Comparison of ENCODE assay signal across 11 cellular contexts in the genomic region with DNA sequence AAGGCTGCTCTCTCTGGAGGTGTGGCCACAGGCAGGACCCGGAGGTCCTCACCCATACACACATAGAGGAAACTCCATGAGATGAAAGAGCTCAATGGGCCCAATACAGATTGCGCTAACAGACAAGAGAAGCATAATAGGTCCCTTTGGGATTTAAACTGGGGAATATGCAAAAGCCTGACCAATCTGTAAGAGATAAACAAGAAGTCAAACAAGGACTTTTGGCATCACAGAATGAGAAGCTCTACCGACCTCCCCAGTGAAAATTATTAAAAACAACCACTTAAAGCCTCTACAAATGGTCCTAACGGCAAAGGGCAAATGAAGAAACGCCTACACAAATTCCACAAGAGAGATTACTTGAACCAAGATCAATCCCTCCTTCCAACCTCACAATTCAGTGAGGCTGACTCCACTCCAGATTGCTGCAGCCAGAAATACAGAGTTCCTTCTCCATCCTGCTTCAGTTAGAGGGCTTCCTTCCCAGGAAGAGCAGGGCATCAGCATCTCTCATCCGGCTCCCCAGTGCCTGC. TPM values are rescaled to one million over a fixed set of nuclear protein-coding genes. Genes with fewer than 3 reads are reported as not detected.
A peak's percentile ranks its signal among the peaks of the same experiment; 100 is the strongest.
DNase-seq lines count a peak whose midpoint lies in the region; ATAC-seq and TF ChIP-seq lines count a peak whose summit lies in the region.
"Had no signal": no experiment of that assay in that cellular context is flagged by ENCODE, and none has a peak within 500 bp of the region (broad histone marks: within the 10 kb centered on the region; RNA-seq: fewer than 3 reads in every experiment).

No MANE protein-coding gene starts in this region.

- CTCF ChIA-PET in activated CD8-positive, alpha-beta T cell treated with anti-CD3 and anti-CD28 coated beads, Interleukin-2, amount 10 ng/mL, durations not matched to agents 7 days and 5 days (lab: Charles Lee): no interaction called here

- H3K4me3 ChIP-seq in rectal smooth muscle tissue (ENCODE audit: low read length): peak overlapping the region; percentile 6

- intact Hi-C loops in CD14-positive monocyte (cut with micrococcal nuclease): no loop called here

- peak overlapping the region; percentile 89 for H3K27ac ChIP-seq in rectal smooth muscle tissue (ENCODE audit: low read depth, low read length)
- H3K27ac ChIP-seq: parathyroid adenoma had no signal

- no peak for TF ChIP-seq CTCF in CD14-positive monocyte (IDR thresholded peaks at IDR 0.05)
- no peak for TF ChIP-seq CTCF in glutamatergic neuron (IDR thresholded peaks at IDR 0.05; ENCODE audit: partially characterized antibody, unreplicated experiment)

- DNase-seq in CD14-positive monocyte (ENCODE audit: low spot score): no peak
- DNase-seq in activated CD8-positive, alpha-beta T cell treated with anti-CD3 and anti-CD28 coated beads, Interleukin-2, amount 10 ng/mL, durations not matched to agents 7 days and 5 days: no peak
- no peak for DNase-seq in glutamatergic neuron
- no peak for DNase-seq in COR-L47 (lab: John Stamatoyannopoulos, UW)
- no peak for DNase-seq in SKM-1 (lab: John Stamatoyannopoulos, UW; ENCODE audit: unreplicated experiment)
- no peak for DNase-seq in DMS53 (lab: John Stamatoyannopoulos, UW)
- DNase-seq in NCI-H187 treated with DMSO at 0.1 percent for 48 hours (lab: John Stamatoyannopoulos, UW): no peak
- DNase-seq: activated CD4-positive, alpha-beta T cell treated with anti-CD3 and anti-CD28 coated beads, Interleukin-2, amount 50 U/mL, for 4 hours; NCI-H69 had no signal

- H3K27me3 Mint-ChIP-seq in CD14-positive monocyte (ENCODE audit: low read depth in 3 of 3) (peaks cover 0 to 4% (median 1%) of the 10 kb centered on the region in 3 donors), glutamatergic neuron (ENCODE audit: unreplicated experiment) (peaks cover 7% of the 10 kb centered on the region)
- no peaks in the 10 kb centered on the region for H3K27me3 Mint-ChIP-seq in activated CD8-positive, alpha-beta T cell treated with anti-CD3 and anti-CD28 coated beads, Interleukin-2, amount 10 ng/mL, durations not matched to agents 7 days and 5 days (ENCODE audit: low read depth)

- H3K9ac ChIP-seq in rectal smooth muscle tissue (ENCODE audit: low read length): peak overlapping the region; percentile 53
- H3K9ac ChIP-seq: parathyroid adenoma had no signal

- H3K4me1 Mint-ChIP-seq in CD14-positive monocyte (peaks cover 7% of the 10 kb centered on the region), glutamatergic neuron (ENCODE audit: low read depth, unreplicated experiment) (peaks cover 37% of the 10 kb centered on the region)
- peaks cover 50% of the 10 kb centered on the region for H3K4me1 Mint-ChIP-seq in activated CD8-positive, alpha-beta T cell treated with anti-CD3 and anti-CD28 coated beads, Interleukin-2, amount 10 ng/mL, durations not matched to agents 7 days and 5 days (ENCODE audit: low read depth)

- H3K4me1 ChIP-seq in rectal smooth muscle tissue (ENCODE audit: control insufficient read depth, insufficient read depth, low read length): peaks cover 14% of the 10 kb centered on the region
- H3K4me1 ChIP-seq: parathyroid adenoma had no signal

- no peak for ATAC-seq in activated CD8-positive, alpha-beta T cell treated with anti-CD3 and anti-CD28 coated beads, Interleukin-2, amount 10 ng/mL, durations not matched to agents 7 days and 5 days

- no peaks in the 10 kb centered on the region for H3K27me3 ChIP-seq in rectal smooth muscle tissue (ENCODE audit: control insufficient read depth, insufficient read depth, low read length)

- POLR2A ChIA-PET in activated CD8-positive, alpha-beta T cell treated with anti-CD3 and anti-CD28 coated beads, Interleukin-2, amount 10 ng/mL, durations not matched to agents 7 days and 5 days (lab: Charles Lee): no interaction called here

- H3K36me3 ChIP-seq in rectal smooth muscle tissue (ENCODE audit: control insufficient read depth, insufficient read depth, low read length): peaks cover 8% of the 10 kb centered on the region

- no peak overlapping the region for H3K4me3 Mint-ChIP-seq in CD14-positive monocyte
- H3K4me3 Mint-ChIP-seq in activated CD8-positive, alpha-beta T cell treated with anti-CD3 and anti-CD28 coated beads, Interleukin-2, amount 10 ng/mL, durations not matched to agents 7 days and 5 days: no peak overlapping the region
- peak overlapping the region; percentile 11 for H3K4me3 Mint-ChIP-seq in glutamatergic neuron (ENCODE audit: unreplicated experiment)

- H3K36me3 Mint-ChIP-seq in CD14-positive monocyte: peaks cover 61 to 81% of the 10 kb centered on the region in 2 donors
- H3K36me3 Mint-ChIP-seq in activated CD8-positive, alpha-beta T cell treated with anti-CD3 and anti-CD28 coated beads, Interleukin-2, amount 10 ng/mL, durations not matched to agents 7 days and 5 days (ENCODE audit: low read depth): peaks cover 66% of the 10 kb centered on the region
- peaks cover 6% of the 10 kb centered on the region for H3K36me3 Mint-ChIP-seq in glutamatergic neuron (ENCODE audit: unreplicated experiment)

- H3K27ac Mint-ChIP-seq in CD14-positive monocyte (peak overlapping the region in 6 of 7 donors; percentile 4 to 69 (median 18)), glutamatergic neuron (ENCODE audit: unreplicated experiment) (peak overlapping the region; percentile 49)
- H3K27ac Mint-ChIP-seq in activated CD8-positive, alpha-beta T cell treated with anti-CD3 and anti-CD28 coated beads, Interleukin-2, amount 10 ng/mL, durations not matched to agents 7 days and 5 days: peak overlapping the region; percentile 40

- H3K9me3 Mint-ChIP-seq in CD14-positive monocyte (peaks cover 0 to 6% (median 0%) of the 10 kb centered on the region in 7 donors), glutamatergic neuron (ENCODE audit: unreplicated experiment) (no peaks in the 10 kb centered on the region)
- H3K9me3 Mint-ChIP-seq in activated CD8-positive, alpha-beta T cell treated with anti-CD3 and anti-CD28 coated beads, Interleukin-2, amount 10 ng/mL, durations not matched to agents 7 days and 5 days (ENCODE audit: insufficient read depth): no peaks in the 10 kb centered on the region

RNA-seq across cellular contexts. Expression of a gene that starts 10.8 kb away (rescaled TPM):
- 10 to 100 TPM in 1 of 2 donors, 1 to 10 TPM in 1; 7.9 to 15.6 TPM for polyA plus RNA-seq in CD14-positive monocyte
- 10 to 100 TPM; 48.4 to 53.3 TPM for total RNA-seq in activated CD8-positive, alpha-beta T cell treated with anti-CD3 and anti-CD28 coated beads, Interleukin-2, amount 10 ng/mL, durations not matched to agents 7 days and 5 days
- 46.1 TPM for total RNA-seq in glutamatergic neuron (ENCODE audit: unreplicated experiment)

RNA-seq across cellular contexts. Expression of a gene that starts 20.0 kb away (rescaled TPM):
- polyA plus RNA-seq in CD14-positive monocyte: 1 to 10 TPM; 7.3 to 9.0 TPM
- 1 to 10 TPM in 1 of 2 experiments, under 1 TPM in 1; 0.82 to 1.2 TPM for total RNA-seq in activated CD8-positive, alpha-beta T cell treated with anti-CD3 and anti-CD28 coated beads, Interleukin-2, amount 10 ng/mL, durations not matched to agents 7 days and 5 days
- 0.29 TPM for total RNA-seq in glutamatergic neuron (ENCODE audit: unreplicated experiment)
